1 cellular context compared by ENCODE assay signal in the genomic region with DNA sequence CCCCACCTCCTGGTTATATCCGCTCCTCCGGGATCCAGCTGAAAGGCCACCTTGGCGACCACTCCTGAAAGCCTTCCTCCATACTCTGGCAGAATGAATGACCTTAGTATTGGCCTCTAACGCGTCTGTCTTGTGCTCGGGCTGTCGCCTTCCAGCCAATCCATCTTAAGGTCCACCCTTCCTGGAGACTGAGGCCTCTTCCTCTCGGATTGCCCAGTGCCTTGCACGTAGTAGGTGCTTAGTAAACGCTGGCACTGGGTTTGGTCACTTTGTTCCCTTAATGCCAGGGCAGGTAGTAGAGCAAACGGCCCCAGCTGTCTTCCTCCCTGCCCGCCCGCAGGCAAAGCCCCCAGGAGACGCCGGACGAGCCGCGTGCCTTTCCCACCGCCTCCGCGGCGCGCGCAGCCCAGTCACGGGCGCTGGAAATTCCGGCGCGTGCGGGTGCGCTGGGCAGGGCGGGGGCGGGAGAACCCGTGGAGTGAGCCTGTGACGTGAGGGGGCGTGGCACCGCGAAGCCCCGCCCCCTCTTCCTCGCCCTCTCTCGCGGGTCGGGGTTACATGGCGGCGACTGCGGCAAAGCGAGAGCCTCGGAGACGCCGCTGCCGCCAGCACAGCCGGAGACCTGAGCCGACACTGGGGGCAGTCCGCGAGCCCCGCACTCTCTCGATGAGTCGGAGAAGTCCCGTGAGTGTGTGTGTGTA.
TF ChIP-seq lines count a peak whose summit lies in the region.

A gene (plus strand): TSS at position 527 of the 701 bp plus-strand sequence. CDS start 27,242 bp downstream, outside the sequence.

TF ChIP-seq in H1, 55 proteins besides CTCF, POLR2A, EP300 and RAD21 (continued from another document):
- TF ChIP-seq CREB1 (IDR thresholded peaks at IDR 0.05) (peak; percentile 91), RNF2 (IDR thresholded peaks at IDR 0.05; ENCODE audit: borderline replicate concordance, low read depth, low read length, missing control alignments, poor library complexity, severe bottlenecking) (no peak), KDM1A (IDR thresholded peaks at IDR 0.05; ENCODE audit: borderline replicate concordance, low read length) (peak; percentile 84), SRF (IDR thresholded peaks at IDR 0.05; ENCODE audit: low read depth, low read length) (no peak), PHF8 (conservative IDR thresholded peaks at IDR 0.05; ENCODE audit: low read depth, low read length) (peak; percentile 85), ASH2L (IDR thresholded peaks at IDR 0.05; ENCODE audit: low read length) (peak; percentile 70), SP2 (IDR thresholded peaks at IDR 0.05; ENCODE audit: low read length) (no peak), TAF1 (IDR thresholded peaks at IDR 0.05; ENCODE audit: low read depth, low read length) (peak; percentile 99), EGR1 (IDR thresholded peaks at IDR 0.05; ENCODE audit: borderline replicate concordance, low read depth, low read length) (peak; percentile 93; the same call in 1 of the 2 replicates), BCL11A (IDR thresholded peaks at IDR 0.05; ENCODE audit: low read depth in 2 of 2, low read length in 2 of 2) (no peak), CHD2 (IDR thresholded peaks at IDR 0.05; ENCODE audit: low read length) (peak; percentile 48; the same call in 1 of the 2 replicates), SIX5 (IDR thresholded peaks at IDR 0.05; ENCODE audit: low read depth, low read length) (no peak), HDAC2 (IDR thresholded peaks at IDR 0.05; ENCODE audit: borderline replicate concordance in 1 of 2, low read depth in 2 of 2, low read length in 2 of 2) (peak; percentile 45 to 71; a peak in 2 of 4 replicates)
